In the genomic region with DNA sequence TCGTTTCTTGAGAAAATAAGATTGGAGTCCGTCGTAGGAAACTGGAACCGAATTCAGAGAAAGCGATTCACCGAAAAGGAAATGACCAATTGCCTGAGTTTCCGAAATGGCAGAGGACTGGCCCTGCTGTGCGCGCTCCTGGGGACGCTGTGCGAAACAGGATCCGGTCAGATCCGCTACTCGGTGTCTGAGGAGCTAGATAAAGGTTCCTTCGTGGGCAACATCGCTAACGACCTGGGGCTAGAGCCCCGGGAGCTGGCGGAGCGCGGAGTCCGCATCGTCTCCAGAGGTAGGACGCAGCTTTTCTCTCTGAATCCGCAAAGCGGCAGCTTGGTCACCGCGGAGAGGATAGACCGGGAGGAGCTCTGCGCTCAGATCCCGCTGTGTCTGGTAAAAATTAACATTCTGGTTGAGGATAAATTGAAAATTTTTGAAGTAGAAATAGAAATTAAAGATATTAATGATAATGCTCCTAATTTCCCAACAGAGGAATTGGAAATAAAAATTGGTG, we compare ENCODE assay signal across 9 cellular contexts. TPM values are rescaled to one million over a fixed set of nuclear protein-coding genes. Genes with fewer than 3 reads are reported as not detected.
DNase-seq lines count a peak whose midpoint lies in the region; ATAC-seq and TF ChIP-seq lines count a peak whose summit lies in the region.
"Had no signal": no experiment of that assay in that cellular context is flagged by ENCODE, and none has a peak within 500 bp of the region (broad histone marks: within the 10 kb centered on the region; RNA-seq: fewer than 3 reads in every experiment).

No MANE protein-coding gene starts in this region.

- TF ChIP-seq CTCF in AG04450 (IDR thresholded peaks at IDR 0.05; ENCODE audit: low read depth, low read length) = no peak

- peaks cover 6% of the 10 kb centered on the region for H3K27me3 ChIP-seq in AG04450 (ENCODE audit: control insufficient read depth, insufficient read depth, low read length)

- no peak overlapping the region for H3K27ac ChIP-seq in AG04450 (ENCODE audit: low read depth, low read length)

- ATAC-seq in T-helper 17 cell = no peak

- CTCF ChIA-PET in AG04450 (lab: Charles Lee) = interaction anchor here (0.6 to 4.5 kb wide), 8 partner anchors 14 to 223 kb away, joined by 3 to 18 read pairs (median 4); a partner anchor contains a TSS

- POLR2A ChIA-PET in AG04450 (lab: Yijun Ruan, JAX) = no interaction called here

- H3K27me3 Mint-ChIP-seq in T-helper 17 cell = peaks cover 4% of the 10 kb centered on the region
- H3K27me3 Mint-ChIP-seq in immature natural killer cell (ENCODE audit: low read depth in 3 of 3) = peaks cover 31 to 64% (median 37%) of the 10 kb centered on the region in 3 donors

- peak overlapping the region; percentile 3 for H3K4me3 ChIP-seq in AG04450 (ENCODE audit: low read depth, low read length)

- H3K27ac Mint-ChIP-seq in T-helper 17 cell (no peak overlapping the region), immature natural killer cell (no peak overlapping the region)

- H3K4me3 Mint-ChIP-seq in T-helper 17 cell = peak overlapping the region; percentile 58
- H3K4me3 Mint-ChIP-seq in immature natural killer cell = peak overlapping the region in 4 of 5 donors; percentile 39 to 77 (median 61)

- DNase-seq in AG04450 (ENCODE audit: low read depth, low spot score) = no peak
- no peak for DNase-seq in T-helper 17 cell
- DNase-seq in immature natural killer cell = no peak
- no peak for DNase-seq in COLO668 (lab: John Stamatoyannopoulos, UW; ENCODE audit: unreplicated experiment)
- no peak for DNase-seq in HK-2 (ENCODE audit: unreplicated experiment)
- no peak for DNase-seq in effector CD8-positive, alpha-beta T cell (lab: John Stamatoyannopoulos, UW)
- DNase-seq: DMS153, islet precursor cell had no signal

- H3K36me3 Mint-ChIP-seq in T-helper 17 cell (ENCODE audit: low read depth) (peaks cover 2% of the 10 kb centered on the region), immature natural killer cell (peaks cover 7 to 15% (median 10%) of the 10 kb centered on the region in 3 donors)

- H3K9me3 Mint-ChIP-seq in immature natural killer cell = peaks cover 12 to 79% (median 40%) of the 10 kb centered on the region in 6 donors

- no peaks in the 10 kb centered on the region for H3K4me1 Mint-ChIP-seq in T-helper 17 cell
- no peaks in the 10 kb centered on the region for H3K4me1 Mint-ChIP-seq in immature natural killer cell
- H3K4me1 Mint-ChIP-seq: brain had no signal

- H3K9me3 ChIP-seq in AG04450 (ENCODE audit: control insufficient read depth, insufficient read depth, low read length) (peaks cover 49% of the 10 kb centered on the region), T-helper 17 cell (ENCODE audit: control insufficient read depth, low read length, poor library complexity, severe bottlenecking) (peaks cover 19% of the 10 kb centered on the region)

RNA-seq across cellular contexts. Expression of a gene that starts 0.4 kb away (rescaled TPM):
- polyA plus RNA-seq in AG04450 (2011; rRNA removed) (0.92 and 1.2 TPM in 2 replicates), immature natural killer cell (under 1 TPM in 1 of 3 donors, not detected in 2; 0.11 TPM)
- 1.7 and 2.5 TPM in 2 replicates for polyA minus RNA-seq in AG04450 (2011; rRNA and poly(A)+ RNA removed)
- under 1 TPM in 1 of 2 donors, not detected in 1; 0.22 TPM for total RNA-seq in T-helper 17 cell

RNA-seq across cellular contexts. Expression of a gene that starts 5.4 kb away (rescaled TPM):
- polyA plus RNA-seq in AG04450 (2011; rRNA removed) (6.1 and 6.3 TPM in 2 replicates), immature natural killer cell (not detected)
- 7.6 and 9.1 TPM in 2 replicates for polyA minus RNA-seq in AG04450 (2011; rRNA and poly(A)+ RNA removed)
- total RNA-seq in T-helper 17 cell = not detected

RNA-seq across cellular contexts. Expression of a gene that starts 5.9 kb away (rescaled TPM):
- polyA plus RNA-seq in AG04450 (2011; rRNA removed) (3.2 TPM in 2 replicates), immature natural killer cell (not detected)
- 7.7 and 9.1 TPM in 2 replicates for polyA minus RNA-seq in AG04450 (2011; rRNA and poly(A)+ RNA removed)
- total RNA-seq in T-helper 17 cell = under 1 TPM in 1 of 2 donors, not detected in 1; 0.13 TPM

RNA-seq across cellular contexts. Expression of a gene that starts 10.8 kb away (rescaled TPM):
- polyA plus RNA-seq in AG04450 (2011; rRNA removed) = 6.3 and 7.6 TPM in 2 replicates
- 14.1 and 17.3 TPM in 2 replicates for polyA minus RNA-seq in AG04450 (2011; rRNA and poly(A)+ RNA removed)
- under 1 TPM in 1 of 2 donors, not detected in 1; 0.12 TPM for total RNA-seq in T-helper 17 cell
- polyA plus RNA-seq in immature natural killer cell = under 1 TPM in 2 of 3 donors, not detected in 1; 0.10 to 0.11 TPM

RNA-seq across cellular contexts. Expression of a gene that starts 13.7 kb away (rescaled TPM):
- polyA plus RNA-seq in AG04450 (2011; rRNA removed) (1.9 and 2.2 TPM in 2 replicates), immature natural killer cell (not detected)
- 3.1 and 3.8 TPM in 2 replicates for polyA minus RNA-seq in AG04450 (2011; rRNA and poly(A)+ RNA removed)
- not detected for total RNA-seq in T-helper 17 cell
